2 cellular contexts compared by ENCODE assay signal in genomic region chr7:55690-56248, GRCh38.
TF ChIP-seq lines count a peak whose summit lies in the region.

No MANE protein-coding gene starts in this region.

TF ChIP-seq in A549, 52 proteins besides CTCF, POLR2A, EP300 and RAD21:
- no peak for TF ChIP-seq MAZ (IDR thresholded peaks at IDR 0.05; ENCODE audit: borderline replicate concordance, low read depth, low read length)
- no peak for TF ChIP-seq JUNB (IDR thresholded peaks at IDR 0.05)
- TF ChIP-seq CBX2 (IDR thresholded peaks at IDR 0.05; ENCODE audit: borderline replicate concordance, low read depth), result no peak
- TF ChIP-seq HMGXB4 (CRISPR knock-in tag; IDR thresholded peaks at IDR 0.05; ENCODE audit: borderline replicate concordance), result no peak
- no peak for TF ChIP-seq JUN (IDR thresholded peaks at IDR 0.05)
- no peak for TF ChIP-seq CBX8 (IDR thresholded peaks at IDR 0.05)
- TF ChIP-seq REST (IDR thresholded peaks at IDR 0.05), result no peak
TF ChIP-seq in A549: peak in this region for 0.

TF ChIP-seq in IMR-90, 13 proteins besides CTCF, POLR2A, EP300 and RAD21:
- TF ChIP-seq ELK1 (IDR thresholded peaks at IDR 0.05; ENCODE audit: borderline replicate concordance, low read depth, low read length) (no peak), RFX5 (IDR thresholded peaks at IDR 0.05; ENCODE audit: low read depth, low read length) (no peak), MAZ (IDR thresholded peaks at IDR 0.05; ENCODE audit: borderline replicate concordance, low read depth, low read length) (no peak), MXI1 (IDR thresholded peaks at IDR 0.05; ENCODE audit: borderline replicate concordance, low read depth, low read length) (no peak), NFE2L2 (IDR thresholded peaks at IDR 0.05; ENCODE audit: low read depth, low read length) (no peak), SMC3 (IDR thresholded peaks at IDR 0.05; ENCODE audit: low read depth, low read length) (no peak), RCOR1 (IDR thresholded peaks at IDR 0.05; ENCODE audit: insufficient replicate concordance, low read length) (no peak), CHD1 (IDR thresholded peaks at IDR 0.05; ENCODE audit: low read depth, low read length) (no peak), FOS (IDR thresholded peaks at IDR 0.05; ENCODE audit: low read depth, low read length) (no peak)
